In genomic region chrX:98191003-98191402, GRCh38 we compare ENCODE assay signal across 3 cellular contexts.
TF ChIP-seq lines count a peak whose summit lies in the region.

No MANE protein-coding gene starts in this region.

TF ChIP-seq in HepG2, 621 proteins besides CTCF, POLR2A, EP300 and RAD21:
- TF ChIP-seq ATF7 (IDR thresholded peaks at IDR 0.05): peak; percentile 78
- TF ChIP-seq ATF7 (CRISPR knock-in tag; IDR thresholded peaks at IDR 0.05): no peak
- TF ChIP-seq ZNF431 (CRISPR knock-in tag; IDR thresholded peaks at IDR 0.05; ENCODE audit: borderline replicate concordance, low read depth): no peak

TF ChIP-seq in A549, 52 proteins besides CTCF, POLR2A, EP300 and RAD21:
- TF ChIP-seq HMGXB4 (CRISPR knock-in tag; IDR thresholded peaks at IDR 0.05; ENCODE audit: borderline replicate concordance) (no peak), SMC3 (IDR thresholded peaks at IDR 0.05) (no peak), ZC3H11A (IDR thresholded peaks at IDR 0.05) (no peak), SREBF2 (IDR thresholded peaks at IDR 0.05) (no peak), ZNF302 (CRISPR knock-in tag; IDR thresholded peaks at IDR 0.05) (no peak), KDM1A (IDR thresholded peaks at IDR 0.05; ENCODE audit: low read depth) (no peak), CBX2 (IDR thresholded peaks at IDR 0.05; ENCODE audit: borderline replicate concordance, low read depth) (no peak), HEYL (CRISPR knock-in tag; IDR thresholded peaks at IDR 0.05) (no peak), TP53 (CRISPR knock-in tag; IDR thresholded peaks at IDR 0.05) (no peak), PHF8 (IDR thresholded peaks at IDR 0.05; ENCODE audit: borderline replicate concordance, low read depth) (no peak), RCOR1 (IDR thresholded peaks at IDR 0.05; ENCODE audit: low read depth, low read length) (no peak), RARB (CRISPR knock-in tag; IDR thresholded peaks at IDR 0.05) (no peak), REST (IDR thresholded peaks at IDR 0.05) (no peak), JUNB (IDR thresholded peaks at IDR 0.05) (no peak)

TF ChIP-seq in HEK293, 187 proteins besides CTCF, POLR2A, EP300 and RAD21:
- TF ChIP-seq ZNF621 (tag by site-specific recombination; IDR thresholded peaks at IDR 0.05): no peak
- peak; percentile 88 for TF ChIP-seq ATF2 (tag by site-specific recombination; IDR thresholded peaks at IDR 0.05; ENCODE audit: low read depth)
- no peak for TF ChIP-seq EGR2 (tag by site-specific recombination; IDR thresholded peaks at IDR 0.05; ENCODE audit: low read depth)
- no peak for TF ChIP-seq ZNF501 (tag by site-specific recombination; IDR thresholded peaks at IDR 0.05)
